ENCODE assay signal across 1 cellular context in genomic region chr1:147242449-147243227, GRCh38.
TF ChIP-seq lines count a peak whose summit lies in the region.

Gene CHD1L (plus strand): TSS chr1:147242684. CDS start chr1:147242704, 20 bp downstream.

TF ChIP-seq in K562, 482 proteins besides CTCF, POLR2A, EP300 and RAD21 (continued from another document and continues in another):
- TF ChIP-seq HNRNPLL (IDR thresholded peaks at IDR 0.05; ENCODE audit: low read depth, low read length, poor library complexity, severe bottlenecking), result peak; percentile 53
- TF ChIP-seq HNRNPL (IDR thresholded peaks at IDR 0.05; ENCODE audit: low read depth, low read length), result 0 out of 2 replicates have a peak, but pooled peaks have one; percentile 34
- peak; percentile 87 for TF ChIP-seq FOXP1 (CRISPR knock-in tag; IDR thresholded peaks at IDR 0.05)
- no peak for TF ChIP-seq ZNF431 (CRISPR knock-in tag; IDR thresholded peaks at IDR 0.05)
- peak; percentile 90 for TF ChIP-seq AFF4 (CRISPR knock-in tag; IDR thresholded peaks at IDR 0.05)
- peak; percentile 18; the same call in 1 of the 2 replicates for TF ChIP-seq GATAD2B (IDR thresholded peaks at IDR 0.05; ENCODE audit: borderline replicate concordance)
- no peak for TF ChIP-seq E4F1 (CRISPR knock-in tag; IDR thresholded peaks at IDR 0.05; ENCODE audit: borderline replicate concordance)
- no peak for TF ChIP-seq ZBTB7A (IDR thresholded peaks at IDR 0.05; ENCODE audit: borderline replicate concordance, control insufficient read depth, low read depth, low read length)
- TF ChIP-seq ZNF232 (CRISPR knock-in tag; IDR thresholded peaks at IDR 0.05), result peak; percentile 46; the same call in 1 of the 2 replicates
- TF ChIP-seq TOE1 (IDR thresholded peaks at IDR 0.05; ENCODE audit: borderline replicate concordance), result peak; percentile 21; the same call in 1 of the 2 replicates
- no peak for TF ChIP-seq TOE1 (CRISPR knock-in tag; IDR thresholded peaks at IDR 0.05; ENCODE audit: borderline replicate concordance, low read depth)
- peak; percentile 82 for TF ChIP-seq SAP30 (IDR thresholded peaks at IDR 0.05; ENCODE audit: borderline replicate concordance, insufficient read depth, low read depth, low read length, poor library complexity, severe bottlenecking)
- peak; percentile 80 for TF ChIP-seq FIP1L1 (IDR thresholded peaks at IDR 0.05; ENCODE audit: low read depth, low read length, poor library complexity, severe bottlenecking)
- peak; percentile 76; the same call in 1 of the 2 replicates for TF ChIP-seq EP400 (IDR thresholded peaks at IDR 0.05)
- TF ChIP-seq L3MBTL2 (IDR thresholded peaks at IDR 0.05), result peak; percentile 67; the same call in 1 of the 2 replicates
- 0 out of 2 replicates have a peak, but pooled peaks have one; percentile 39 for TF ChIP-seq CC2D1A (IDR thresholded peaks at IDR 0.05)
- no peak for TF ChIP-seq ZNF239 (CRISPR knock-in tag; IDR thresholded peaks at IDR 0.05)
- 0 out of 2 replicates have a peak, but pooled peaks have one; percentile 30 for TF ChIP-seq ZNF24 (IDR thresholded peaks at IDR 0.05)
- TF ChIP-seq MGA (IDR thresholded peaks at IDR 0.05), result peak; percentile 64; the same call in 1 of the 2 replicates
- TF ChIP-seq ZNF311 (CRISPR knock-in tag; IDR thresholded peaks at IDR 0.05), result no peak
- peak; percentile 31 for TF ChIP-seq KDM5B (IDR thresholded peaks at IDR 0.05; ENCODE audit: insufficient replicate concordance, low read depth, low read length)
- TF ChIP-seq MYC (IDR thresholded peaks at IDR 0.05; ENCODE audit: low read depth, low read length), result peak; percentile 93
- no peak for TF ChIP-seq MYC (CRISPR knock-in tag; IDR thresholded peaks at IDR 0.05; ENCODE audit: borderline replicate concordance, low read depth)
- TF ChIP-seq ZNF696 (CRISPR knock-in tag; conservative IDR thresholded peaks at IDR 0.05), result no peak
- 0 out of 2 replicates have a peak, but pooled peaks have one; percentile 66 for TF ChIP-seq ZKSCAN1 (IDR thresholded peaks at IDR 0.05; ENCODE audit: low read depth, low read length)
- peak; percentile 22 for TF ChIP-seq SMARCB1 (IDR thresholded peaks at IDR 0.05; ENCODE audit: insufficient read length, low read depth)
- TF ChIP-seq CGGBP1 (CRISPR knock-in tag; IDR thresholded peaks at IDR 0.05), result 0 out of 2 replicates have a peak, but pooled peaks have one; percentile 17
- peak; percentile 91 for TF ChIP-seq CTCFL (IDR thresholded peaks at IDR 0.05; ENCODE audit: borderline replicate concordance, insufficient read depth, low read depth, low read length, poor library complexity, severe bottlenecking)
- TF ChIP-seq SAFB (IDR thresholded peaks at IDR 0.05; ENCODE audit: borderline replicate concordance, low read depth, low read length), result peak; percentile 53; the same call in 1 of the 2 replicates
- TF ChIP-seq RNF2 (IDR thresholded peaks at IDR 0.05), result peak; percentile 58; the same call in 1 of the 2 replicates
- no peak for TF ChIP-seq ZZZ3 (IDR thresholded peaks at IDR 0.05)
- peak; percentile 94 for TF ChIP-seq RB1 (IDR thresholded peaks at IDR 0.05; ENCODE audit: low read depth)
- TF ChIP-seq GATAD2A (IDR thresholded peaks at IDR 0.05), result 0 out of 2 replicates have a peak, but pooled peaks have one; percentile 56
- no peak for TF ChIP-seq PHB2 (IDR thresholded peaks at IDR 0.05; ENCODE audit: low read depth)
- no peak for TF ChIP-seq ETV6 (IDR thresholded peaks at IDR 0.05; ENCODE audit: borderline replicate concordance in 1 of 2, low read depth in 2 of 2, low read length in 1 of 2)
- no peak for TF ChIP-seq ETV6 (CRISPR knock-in tag; IDR thresholded peaks at IDR 0.05; ENCODE audit: borderline replicate concordance)
- no peak for TF ChIP-seq U2AF2 (optimal IDR thresholded peaks at IDR 0.05; ENCODE audit: low read depth, low read length)
- peak; percentile 68 for TF ChIP-seq GABPB1 (CRISPR knock-in tag; IDR thresholded peaks at IDR 0.05)
- no peak for TF ChIP-seq ZNF707 (CRISPR knock-in tag; conservative IDR thresholded peaks at IDR 0.05)
- TF ChIP-seq FOSL1 (tag; conservative IDR thresholded peaks at IDR 0.05), result peak; percentile 56
- peak; percentile 26 to 70 for TF ChIP-seq E2F6 (IDR thresholded peaks at IDR 0.05; ENCODE audit: borderline replicate concordance in 1 of 2, extremely low read depth in 1 of 2, insufficient read depth in 1 of 2, insufficient read length in 1 of 2, low read depth in 1 of 2, low read length in 1 of 2, poor library complexity in 1 of 2, severe bottlenecking in 1 of 2)
- peak in 1 of 2 experiments; percentile 51; a peak in 2 of 4 replicates for TF ChIP-seq HDAC1 (IDR thresholded peaks at IDR 0.05)
- peak; percentile 81; the same call in 1 of the 2 replicates for TF ChIP-seq KAT7 (CRISPR knock-in tag; IDR thresholded peaks at IDR 0.05; ENCODE audit: borderline replicate concordance)
